Comparison of ENCODE assay signal across 19 cellular contexts in genomic region chr14:47207636-47208035, GRCh38.
A peak's percentile ranks its signal among the peaks of the same experiment; 100 is the strongest.
DNase-seq lines count a peak whose midpoint lies in the region; ATAC-seq and TF ChIP-seq lines count a peak whose summit lies in the region.
"Had no signal": no experiment of that assay in that cellular context is flagged by ENCODE, and none has a peak within 500 bp of the region (broad histone marks: within the 10 kb centered on the region; RNA-seq: fewer than 3 reads in every experiment).

No MANE protein-coding gene starts in this region.

- H3K36me3 Mint-ChIP-seq in T-helper 17 cell (ENCODE audit: low read depth): no peaks in the 10 kb centered on the region
- H3K36me3 Mint-ChIP-seq: stimulated activated naive B cell treated with anti-CD40 and anti-IgM and Interleukin-4, amounts not matched to agents 10 μg/mL and 1 μg/mL and 100 μg/mL, for 72 hours had no signal

- ATAC-seq in RWPE2 (ENCODE audit: low read depth) (no peak), T-helper 17 cell (no peak), GM21367 (IDR thresholded peaks at IDR 0.05; ENCODE audit: unreplicated experiment) (no peak)
- ATAC-seq: stimulated activated naive B cell treated with anti-CD40 and anti-IgM and Interleukin-4, amounts not matched to agents 10 μg/mL and 1 μg/mL and 100 μg/mL, for 72 hours had no signal

- H3K27me3 Mint-ChIP-seq in T-helper 17 cell: no peaks in the 10 kb centered on the region
- H3K27me3 Mint-ChIP-seq: stimulated activated naive B cell treated with anti-CD40 and anti-IgM and Interleukin-4, amounts not matched to agents 10 μg/mL and 1 μg/mL and 100 μg/mL, for 72 hours had no signal

- peaks cover 21% of the 10 kb centered on the region for H3K27me3 ChIP-seq in RWPE2 (ENCODE audit: insufficient read depth, poor library complexity, severe bottlenecking)
- H3K27me3 ChIP-seq: ascending aorta; BLaER1 treated with 17β-estradiol and CSF1 and Interleukin-3, amounts not matched to agents 10 nM and 100 nM; SJCRH30; transverse colon had no signal

- no peaks in the 10 kb centered on the region for H3K4me1 Mint-ChIP-seq in T-helper 17 cell
- H3K4me1 Mint-ChIP-seq: stimulated activated naive B cell treated with anti-CD40 and anti-IgM and Interleukin-4, amounts not matched to agents 10 μg/mL and 1 μg/mL and 100 μg/mL, for 72 hours had no signal

- no peaks in the 10 kb centered on the region for H3K9me3 ChIP-seq in RWPE2 (ENCODE audit: severe bottlenecking)
- no peaks in the 10 kb centered on the region for H3K9me3 ChIP-seq in T-helper 17 cell (ENCODE audit: control insufficient read depth, low read length, poor library complexity, severe bottlenecking)
- H3K9me3 ChIP-seq: ascending aorta; BLaER1 treated with 17β-estradiol and CSF1 and Interleukin-3, amounts not matched to agents 10 nM and 100 nM; SJCRH30; transverse colon had no signal

- no peak overlapping the region for H3K27ac Mint-ChIP-seq in T-helper 17 cell
- H3K27ac Mint-ChIP-seq: stimulated activated naive B cell treated with anti-CD40 and anti-IgM and Interleukin-4, amounts not matched to agents 10 μg/mL and 1 μg/mL and 100 μg/mL, for 72 hours had no signal

- DNase-seq in HT1080 (ENCODE audit: low read depth) (peak; percentile 28), RWPE2 (ENCODE audit: low spot score) (no peak), globus pallidus (ENCODE audit: low spot score) (peak; percentile 24), renal cortical epithelial cell (ENCODE audit: low read depth) (peak; percentile 18), NCI-H1694 treated with DMSO at 0.1 percent for 48 hours (lab: John Stamatoyannopoulos, UW) (no peak), T-helper 17 cell (no peak)
- DNase-seq: activated CD4-positive, alpha-beta T cell treated with anti-CD3 and anti-CD28 coated beads for 4 hours; activated CD8-positive, alpha-beta memory T cell treated with anti-CD3 and anti-CD28 coated beads, Interleukin-2, amount 50 U/mL, for 48 hours; activated gamma-delta T cell treated with Interleukin-2 at 50 U/mL for 16 hours; NCI-H446 treated with DMSO at 0.1 percent for 48 hours; SJCRH30; stimulated activated naive B cell treated with anti-CD40 and anti-IgM and Interleukin-4, amounts not matched to agents 10 μg/mL and 1 μg/mL and 100 μg/mL, for 72 hours; transverse colon had no signal

- peak; percentile 29 for TF ChIP-seq CTCF in RWPE2 (IDR thresholded peaks at IDR 0.05; ENCODE audit: poor library complexity, severe bottlenecking)

- no peak overlapping the region for H3K27ac ChIP-seq in RWPE2 (ENCODE audit: poor library complexity, severe bottlenecking)
- H3K27ac ChIP-seq: ascending aorta; BLaER1 treated with 17β-estradiol and CSF1 and Interleukin-3, amounts not matched to agents 10 nM and 100 nM; coronary artery; epithelial cell of prostate; SJCRH30; transverse colon had no signal

- H3K36me3 ChIP-seq in RWPE2 (ENCODE audit: low read depth): no peaks in the 10 kb centered on the region
- H3K36me3 ChIP-seq: ascending aorta; BLaER1 treated with 17β-estradiol and CSF1 and Interleukin-3, amounts not matched to agents 10 nM and 100 nM; SJCRH30; transverse colon had no signal

- H3K4me1 ChIP-seq in RWPE2 (ENCODE audit: insufficient read depth, poor library complexity, severe bottlenecking): no peaks in the 10 kb centered on the region
- H3K4me1 ChIP-seq: ascending aorta; BLaER1 treated with 17β-estradiol and CSF1 and Interleukin-3, amounts not matched to agents 10 nM and 100 nM; SJCRH30; transverse colon had no signal

- no peak overlapping the region for H3K4me3 ChIP-seq in RWPE2 (ENCODE audit: severe bottlenecking)
- H3K4me3 ChIP-seq: ascending aorta; BLaER1 treated with 17β-estradiol and CSF1 and Interleukin-3, amounts not matched to agents 10 nM and 100 nM; coronary artery; SJCRH30; transverse colon had no signal

- H3K4me3 Mint-ChIP-seq in T-helper 17 cell: no peak overlapping the region
- H3K4me3 Mint-ChIP-seq: neural crest cell; stimulated activated naive B cell treated with anti-CD40 and anti-IgM and Interleukin-4, amounts not matched to agents 10 μg/mL and 1 μg/mL and 100 μg/mL, for 72 hours had no signal

Comparison
In these comparisons a context has a peak if more than half of its experiments do, and no peak if none do; other contexts are left out.
1. DNase-seq: peak in HT1080 (single experiment), globus pallidus (single experiment) and renal cortical epithelial cell (single experiment); none in RWPE2 (single experiment), NCI-H1694 treated with DMSO at 0.1 percent for 48 hours (single experiment) and T-helper 17 cell (0 of 3).